1 cellular context compared by ENCODE assay signal in genomic region chrX:45903781-45904201, GRCh38.
TF ChIP-seq lines count a peak whose summit lies in the region.

No MANE protein-coding gene starts in this region.

TF ChIP-seq in IMR-90, 13 proteins besides CTCF, POLR2A, EP300 and RAD21 (continued from another document):
- TF ChIP-seq ELK1 (IDR thresholded peaks at IDR 0.05; ENCODE audit: borderline replicate concordance, low read depth, low read length) (no peak), RCOR1 (IDR thresholded peaks at IDR 0.05; ENCODE audit: insufficient replicate concordance, low read length) (no peak), CHD1 (IDR thresholded peaks at IDR 0.05; ENCODE audit: low read depth, low read length) (no peak), MAFK (IDR thresholded peaks at IDR 0.05; ENCODE audit: low read depth, low read length) (no peak), RFX5 (IDR thresholded peaks at IDR 0.05; ENCODE audit: low read depth, low read length) (no peak), MXI1 (IDR thresholded peaks at IDR 0.05; ENCODE audit: borderline replicate concordance, low read depth, low read length) (no peak), SMC3 (IDR thresholded peaks at IDR 0.05; ENCODE audit: low read depth, low read length) (no peak)
